Comparison of ENCODE assay signal across 1 cellular context in the genomic region with DNA sequence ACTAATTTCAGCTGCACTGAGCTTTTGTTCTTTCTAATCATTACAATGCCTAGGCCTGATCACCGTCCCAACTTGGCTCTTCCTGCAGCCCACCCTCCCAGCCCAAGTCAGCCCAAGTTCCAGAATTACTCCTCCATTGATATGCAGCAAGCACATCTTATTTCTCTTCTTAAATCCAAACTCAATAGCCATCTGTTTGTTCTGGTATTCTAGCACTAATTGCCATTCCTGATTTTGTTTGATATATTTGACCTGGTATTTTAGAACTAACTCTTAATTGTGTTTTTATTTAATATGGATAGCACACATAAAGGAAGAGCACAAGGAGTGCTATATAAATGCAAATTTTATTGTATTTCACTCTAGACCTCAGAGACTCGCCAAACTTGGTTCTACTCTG.
TF ChIP-seq lines count a peak whose summit lies in the region.

No MANE protein-coding gene starts in this region.

TF ChIP-seq in GM23338, 12 proteins besides CTCF, POLR2A, EP300 and RAD21 (continued from another document):
- TF ChIP-seq JUNB (IDR thresholded peaks at IDR 0.05; ENCODE audit: unreplicated experiment) (no peak), ZNF114 (CRISPR knock-in tag; IDR thresholded peaks at IDR 0.05) (no peak)
TF ChIP-seq in GM23338: peak in this region for 0.
